7 cellular contexts compared by ENCODE assay signal in the genomic region with DNA sequence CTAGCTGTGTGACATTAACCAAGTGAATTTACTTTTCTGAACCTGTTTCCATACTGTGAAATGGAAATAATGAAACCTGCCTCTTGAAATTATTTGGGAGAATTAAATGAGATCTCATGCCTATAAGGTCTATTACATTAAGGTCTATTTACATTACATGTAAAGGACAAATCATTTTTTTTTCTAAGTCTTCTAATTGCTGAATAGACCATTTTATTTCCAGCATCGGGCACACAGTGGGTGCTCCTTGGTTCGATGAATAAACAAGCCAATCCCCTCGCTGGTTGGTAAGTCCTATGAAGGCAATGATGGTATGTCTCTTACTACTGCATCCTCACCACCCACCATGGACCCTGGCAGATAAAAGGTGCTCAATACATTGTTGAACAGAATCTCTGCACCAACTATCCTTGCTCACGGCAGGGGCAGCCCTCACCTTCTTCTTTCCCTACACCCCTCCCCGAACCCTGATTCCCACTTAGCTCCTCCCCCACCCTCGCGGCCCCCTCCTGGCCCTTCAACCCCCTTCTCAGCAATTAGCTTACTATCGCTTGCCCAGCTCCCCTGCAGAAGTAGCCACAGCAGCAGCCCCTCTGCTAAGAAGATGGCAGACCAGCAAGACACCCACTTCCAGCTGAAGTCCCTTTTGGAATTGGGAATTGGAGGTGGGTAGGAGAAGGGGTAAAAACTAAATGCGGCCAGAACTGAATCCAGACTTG. TPM values are rescaled to one million over a fixed set of nuclear protein-coding genes. Genes with fewer than 3 reads are reported as not detected.
A peak's percentile ranks its signal among the peaks of the same experiment; 100 is the strongest.
DNase-seq lines count a peak whose midpoint lies in the region; ATAC-seq and TF ChIP-seq lines count a peak whose summit lies in the region.

No MANE protein-coding gene starts in this region.

- H3K27ac ChIP-seq in cingulate gyrus (ENCODE audit: low read depth, low read length), result peak overlapping the region; percentile 65
- peak overlapping the region; percentile 74 to 82 for H3K27ac ChIP-seq in lung (ENCODE audit: low read depth in 1 of 2, low read length in 1 of 2)
- H3K27ac ChIP-seq in substantia nigra (ENCODE audit: low read depth, low read length, poor library complexity, severe bottlenecking), result peak overlapping the region; percentile 88

- DNase-seq in LNCaP clone FGC (ENCODE audit: low read depth), result no peak
- DNase-seq in lung (ENCODE audit: low spot score), result no peak
- no peak for DNase-seq in substantia nigra (lab: John Stamatoyannopoulos, UW)
- DNase-seq in T1000 (lab: John Stamatoyannopoulos, UW), result no peak
- no peak for DNase-seq in DMS79 treated with DMSO at 0.1 percent for 48 hours (lab: John Stamatoyannopoulos, UW)

- no peak for TF ChIP-seq CTCF in LNCaP clone FGC (IDR thresholded peaks at IDR 0.05; ENCODE audit: control insufficient read depth, extremely low read depth, insufficient read depth)
- TF ChIP-seq CTCF in lung (IDR thresholded peaks at IDR 0.05; ENCODE audit: control extremely low read depth, extremely low read depth), result no peak

- H3K9me3 ChIP-seq in lung (ENCODE audit: control insufficient read depth in 2 of 2, insufficient read depth in 1 of 2, low read length in 1 of 2), result no peaks in the 10 kb centered on the region

- H3K36me3 ChIP-seq in lung (ENCODE audit: control insufficient read depth in 2 of 2, insufficient read depth in 2 of 2, low read length in 2 of 2), result no peaks in the 10 kb centered on the region

- no peaks in the 10 kb centered on the region for H3K27me3 ChIP-seq in lung (ENCODE audit: control insufficient read depth, insufficient read depth)

- ATAC-seq in lung (ENCODE audit: insufficient read depth, low FRiP score) (no peak), HG02852 (IDR thresholded peaks at IDR 0.05; ENCODE audit: unreplicated experiment) (no peak)

- H3K4me3 ChIP-seq in LNCaP clone FGC (ENCODE audit: low read depth, low read length) (peak overlapping the region; percentile 73), lung (peak overlapping the region; percentile 86)

- 19 to 20% methylated on average over 9 of the region's 9 CpGs for WGBS in lung, 2 donors

- peaks cover 0 to 13% of the 10 kb centered on the region in 2 donors for H3K4me1 ChIP-seq in lung (ENCODE audit: control insufficient read depth in 2 of 2, insufficient read depth in 2 of 2, low read length in 2 of 2)

RNA-seq across cellular contexts. Expression of gene PCDH1, which starts 3.0 kb away (rescaled TPM):
- total RNA-seq in lung, result 10 to 100 TPM; 43.6 to 70.2 TPM
- 10 to 100 TPM; 18.2 to 45.1 TPM for polyA plus RNA-seq in lung

RNA-seq across cellular contexts. Expression of gene DELE1, which starts 48.5 kb away (rescaled TPM):
- total RNA-seq in lung, result 100 to 1,000 TPM in 1 of 2 donors, 10 to 100 TPM in 1; 89.1 to 141 TPM
- polyA plus RNA-seq in lung, result 10 to 100 TPM; 46.3 to 49.3 TPM
